In the genomic region with DNA sequence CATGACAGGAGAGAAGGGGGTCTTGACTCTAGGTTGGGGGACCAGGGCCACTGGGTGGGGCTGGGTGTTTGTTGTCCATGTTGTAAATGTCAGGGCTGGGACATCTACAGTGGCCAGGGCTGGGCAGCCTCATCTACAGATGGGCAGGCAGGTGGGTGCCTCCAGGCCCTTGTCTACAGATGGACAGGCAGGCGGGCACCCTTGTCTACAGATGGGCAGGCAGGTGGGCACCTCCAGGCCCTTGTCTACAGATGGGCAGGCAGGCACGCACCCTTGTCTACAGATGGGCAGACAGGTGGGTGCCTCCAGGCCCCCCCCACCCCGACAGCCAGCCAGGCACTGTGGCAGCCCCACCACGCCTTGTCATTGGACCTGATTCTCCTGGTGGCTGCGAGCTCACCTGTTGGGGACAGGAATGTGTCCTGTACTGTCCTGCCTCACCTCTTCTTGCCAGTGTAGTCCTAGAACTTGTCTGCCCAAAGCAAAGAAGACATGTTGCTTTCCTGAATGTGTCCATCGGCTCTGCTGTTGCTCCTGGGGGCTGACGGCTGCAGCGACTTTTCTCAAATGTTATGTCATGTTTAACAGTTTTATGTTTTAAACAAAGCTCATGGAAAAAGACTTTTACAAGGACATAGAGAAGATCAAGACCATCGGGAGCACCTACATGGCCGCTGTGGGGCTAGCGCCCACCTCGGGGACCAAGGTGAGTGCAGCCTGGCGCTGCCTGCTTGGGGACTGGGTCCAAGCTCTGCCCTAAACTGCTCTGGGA, we compare ENCODE assay signal across 15 cellular contexts.
"Had no signal": no experiment of that assay in that cellular context is flagged by ENCODE, and none has a peak within 500 bp of the region (broad histone marks: within the 10 kb centered on the region; RNA-seq: fewer than 3 reads in every experiment).

No MANE protein-coding gene starts in this region.

- DNase-seq: activated CD4-positive, alpha-beta T cell treated with anti-CD3 and anti-CD28 coated beads for 48 hours; activated T-cell treated with anti-CD3 and anti-CD28 coated beads, Interleukin-2, amount 50 U/mL, for 1 hour; aorta; effector CD4-positive, alpha-beta T cell; hippocampal formation; kidney glomerular epithelial cell; lower lobe of right lung; midbrain; nucleus accumbens; T-helper 9 cell had no signal

- H3K27me3 ChIP-seq: breast epithelium, vagina had no signal

- H3K36me3 ChIP-seq: breast epithelium, lower lobe of right lung, prostate gland, vagina had no signal

- H3K9me3 Mint-ChIP-seq: stimulated activated naive CD8-positive, alpha-beta T cell treated with anti-CD3 and anti-CD28 coated beads, Interleukin-15, Interleukin-2, amounts not matched to agents 100 ng/mL and 50 ng/mL, for 24 hours had no signal

- ATAC-seq: lower lobe of right lung, sciatic nerve had no signal

- H3K27ac Mint-ChIP-seq: stimulated activated naive CD8-positive, alpha-beta T cell treated with anti-CD3 and anti-CD28 coated beads, Interleukin-15, Interleukin-2, amounts not matched to agents 100 ng/mL and 50 ng/mL, for 24 hours had no signal

- H3K4me3 Mint-ChIP-seq: stimulated activated naive CD8-positive, alpha-beta T cell treated with anti-CD3 and anti-CD28 coated beads, Interleukin-15, Interleukin-2, amounts not matched to agents 100 ng/mL and 50 ng/mL, for 24 hours had no signal

- H3K4me3 ChIP-seq: breast epithelium, lower lobe of right lung, prostate gland, vagina had no signal
